In genomic region chr2:135164431-135164830, GRCh38 we compare ENCODE assay signal across 13 cellular contexts.
DNase-seq lines count a peak whose midpoint lies in the region; TF ChIP-seq lines count a peak whose summit lies in the region.
"Had no signal": no experiment of that assay in that cellular context is flagged by ENCODE, and none has a peak within 500 bp of the region (broad histone marks: within the 10 kb centered on the region; RNA-seq: fewer than 3 reads in every experiment).

No MANE protein-coding gene starts in this region.

- H3K9me3 ChIP-seq in A673 (ENCODE audit: low read depth, low read length, poor library complexity, severe bottlenecking), result no peaks in the 10 kb centered on the region
- H3K9me3 ChIP-seq in H9 (ENCODE audit: control insufficient read depth, low read depth, low read length), result no peaks in the 10 kb centered on the region
- H3K9me3 ChIP-seq in hepatocyte (ENCODE audit: low read depth), result no peaks in the 10 kb centered on the region

- no peak overlapping the region for H4K91ac ChIP-seq in H9 (ENCODE audit: insufficient read length, low read depth, low read length)

- intact Hi-C loops in A673 (cut with micrococcal nuclease; ENCODE audit: unreplicated experiment), result no loop called here

- BruUV-seq in A673 (replicated peaks; lab: Mats Ljungman, UMichigan), result no TSS peak

- DNase-seq in A673 (ENCODE audit: low spot score) (peak; percentile 19), H9 (no peak), SK-MEL-5 (ENCODE audit: low read depth, low spot score) (peak; percentile 67), fibroblast of peridontal ligament (ENCODE audit: extremely low read depth) (peak; percentile 42), NCI-H748 treated with DMSO at 0.1 percent for 48 hours (lab: John Stamatoyannopoulos, UW) (no peak), iPS-NIHi7 (ENCODE audit: extremely low spot score) (no peak), GM10248 (ENCODE audit: extremely low spot score) (no peak), hepatocyte (ENCODE audit: low spot score) (no peak)
- DNase-seq: activated T-cell treated with anti-CD3 and anti-CD28 coated beads, Interleukin-2, amount 50 U/mL, for 1 hour; naive B cell; stimulated activated CD4-positive, alpha-beta T cell treated with anti-CD3 and anti-CD28 coated beads, Interleukin-15, amount 100 ng/mL, for 24 hours had no signal

- TF ChIP-seq CTCF in A673 (conservative IDR thresholded peaks at IDR 0.05; ENCODE audit: low read depth, low read length), result no peak
- no peak for TF ChIP-seq CTCF in H9 (conservative IDR thresholded peaks at IDR 0.05)
- TF ChIP-seq CTCF in GM10248 (IDR thresholded peaks at IDR 0.05; ENCODE audit: control extremely low read depth, extremely low read depth, low read depth, missing control alignments), result no peak
- TF ChIP-seq CTCF in hepatocyte (IDR thresholded peaks at IDR 0.05; ENCODE audit: poor library complexity), result no peak

- H3K14ac ChIP-seq in H9 (ENCODE audit: insufficient read depth, low read length), result no peak overlapping the region

- no peak overlapping the region for H3K23ac ChIP-seq in H9 (ENCODE audit: insufficient read length, low read depth, low read length)

- no peaks in the 10 kb centered on the region for H3K27me3 Mint-ChIP-seq in H9 (ENCODE audit: low read depth)
- H3K27me3 Mint-ChIP-seq: naive B cell; stimulated activated naive CD8-positive, alpha-beta T cell treated with anti-CD3 and anti-CD28 coated beads, Interleukin-15, Interleukin-2, amounts not matched to agents 100 ng/mL and 50 ng/mL, for 24 hours had no signal

- no peak overlapping the region for H4K8ac ChIP-seq in H9 (replicated peaks; ENCODE audit: insufficient read length, low read depth, low read length)

- CTCF ChIA-PET in A673 (lab: Charles Lee) (interaction anchor here (0.6 kb wide), 1 partner anchor 389 kb away, joined by 3 read pairs; no protein-coding TSS in a partner anchor), GM10248 (lab: Yijun Ruan, JAX) (interaction anchor here (2.2 kb wide), 1 partner anchor 10 kb away, joined by 6 read pairs; no protein-coding TSS in a partner anchor)

- peak overlapping the region in 2 of 3 experiments; percentile 79 to 86; a peak in 2 of 7 replicates for H3K27ac Mint-ChIP-seq in H9
- H3K27ac Mint-ChIP-seq: stimulated activated naive CD8-positive, alpha-beta T cell treated with anti-CD3 and anti-CD28 coated beads, Interleukin-15, Interleukin-2, amounts not matched to agents 100 ng/mL and 50 ng/mL, for 24 hours had no signal

- no peaks in the 10 kb centered on the region for H3K23me2 ChIP-seq in H9 (ENCODE audit: insufficient read length, low read depth, low read length, poor library complexity, severe bottlenecking)

- H3K27ac ChIP-seq in A673 (ENCODE audit: low read depth, low read length, poor library complexity, severe bottlenecking), result no peak overlapping the region
- no peak overlapping the region for H3K27ac ChIP-seq in H9 (ENCODE audit: insufficient read length, low read depth, low read length)
- no peak overlapping the region for H3K27ac ChIP-seq in hepatocyte
- H3K27ac ChIP-seq: coronary artery had no signal

- no peak overlapping the region for H3T11ph ChIP-seq in H9 (ENCODE audit: low read length)

- H2BK12ac ChIP-seq in H9 (ENCODE audit: insufficient read length, low read depth, low read length), result no peak overlapping the region

- no peak overlapping the region for H3K4me2 ChIP-seq in H9 (ENCODE audit: insufficient read depth, insufficient read length, low read length)
- H3K4me2 ChIP-seq in hepatocyte, result no peak overlapping the region

- H3K79me1 ChIP-seq in H9 (ENCODE audit: insufficient read depth, low read depth, low read length, poor library complexity, severe bottlenecking), result no peaks in the 10 kb centered on the region

- no peaks in the 10 kb centered on the region for H3K9me3 Mint-ChIP-seq in H9
- H3K9me3 Mint-ChIP-seq: naive B cell; stimulated activated naive CD8-positive, alpha-beta T cell treated with anti-CD3 and anti-CD28 coated beads, Interleukin-15, Interleukin-2, amounts not matched to agents 100 ng/mL and 50 ng/mL, for 24 hours had no signal

- H3K9me2 ChIP-seq in hepatocyte (replicated peaks; ENCODE audit: insufficient read depth), result no peaks in the 10 kb centered on the region

- H3K79me2 ChIP-seq in H9 (ENCODE audit: insufficient read depth, low read length) (no peaks in the 10 kb centered on the region), hepatocyte (no peaks in the 10 kb centered on the region)

- H3K27me3 ChIP-seq in A673 (replicated peaks; ENCODE audit: insufficient read depth, low read depth, low read length, poor library complexity) (no peaks in the 10 kb centered on the region), H9 (ENCODE audit: insufficient read depth, low read length) (no peaks in the 10 kb centered on the region), hepatocyte (no peaks in the 10 kb centered on the region)

- H2BK15ac ChIP-seq in H9 (ENCODE audit: low read depth, low read length), result no peak overlapping the region

- no peak overlapping the region for H3K56ac ChIP-seq in H9 (ENCODE audit: insufficient read length, low read depth, low read length)

- WGBS in H9 (ENCODE audit: extremely low coverage, insufficient read length, low lambda C conversion rate), result no CpG with 5 or more reads among the region's 3 CpGs
- 73% methylated on average over 3 of the region's 3 CpGs for WGBS in hepatocyte (ENCODE audit: low lambda C conversion rate, missing lambda C conversion rate)

- H2AK5ac ChIP-seq in H9 (ENCODE audit: insufficient read length, low read length), result no peak overlapping the region

- peaks cover 27 to 59% (median 44%) of the 10 kb centered on the region in 3 experiments for H3K36me3 Mint-ChIP-seq in H9 (ENCODE audit: insufficient read depth in 1 of 3, low read depth in 3 of 3)

- no peak overlapping the region for H3K4me3 ChIP-seq in A673 (ENCODE audit: low read depth, low read length, poor library complexity, severe bottlenecking)
- H3K4me3 ChIP-seq in hepatocyte, result no peak overlapping the region
- H3K4me3 ChIP-seq: coronary artery had no signal

- H3K9ac ChIP-seq in H9 (ENCODE audit: extremely low read depth, insufficient read length, low read length), result no peak overlapping the region

- in situ Hi-C loops in SK-MEL-5 (cut with HindIII; ENCODE audit: low pct_unique_long_range_greater_than_20kb, low sequenced_read_pairs), result no loop called here

- H2BK120ac ChIP-seq in H9 (ENCODE audit: low read depth, low read length, poor library complexity, severe bottlenecking), result no peak overlapping the region

- H3K18ac ChIP-seq in H9 (ENCODE audit: insufficient read length, low read depth, low read length), result no peak overlapping the region

- no peak overlapping the region for H4K5ac ChIP-seq in H9 (ENCODE audit: insufficient read length, low read depth, low read length)

- peaks cover 3 to 8% of the 10 kb centered on the region in 2 experiments; a peak in 1 of 4 replicates for H3K4me1 Mint-ChIP-seq in H9
- H3K4me1 Mint-ChIP-seq: naive B cell had no signal

- H2AFZ ChIP-seq in H9 (ENCODE audit: low read length) (no peak overlapping the region), hepatocyte (no peak overlapping the region)

- no peaks in the 10 kb centered on the region for H3K4me1 ChIP-seq in A673 (ENCODE audit: insufficient read depth, low read length, poor library complexity, severe bottlenecking)
- no peaks in the 10 kb centered on the region; the same call in 1 of the 2 replicates for H3K4me1 ChIP-seq in H9 (ENCODE audit: insufficient read depth, low read length)
- H3K4me1 ChIP-seq in hepatocyte (ENCODE audit: insufficient read depth), result no peaks in the 10 kb centered on the region

- no peak overlapping the region for H2BK5ac ChIP-seq in H9 (ENCODE audit: insufficient read length, low read length)

- H3K4ac ChIP-seq in H9 (ENCODE audit: low read depth, low read length), result no peak overlapping the region

- no peak overlapping the region; a peak in 1 of 5 replicates for H3K4me3 Mint-ChIP-seq in H9
- H3K4me3 Mint-ChIP-seq: naive B cell; stimulated activated naive CD8-positive, alpha-beta T cell treated with anti-CD3 and anti-CD28 coated beads, Interleukin-15, Interleukin-2, amounts not matched to agents 100 ng/mL and 50 ng/mL, for 24 hours had no signal

- POLR2A ChIA-PET in A673 (lab: Charles Lee; ENCODE audit: low non-redundant PET), result interaction anchor here (0.7 kb wide), 1 partner anchor 110 kb away, joined by 3 read pairs; no protein-coding TSS in a partner anchor
- POLR2A ChIA-PET in GM10248 (lab: Yijun Ruan, JAX), result no interaction called here

- H3K36me3 ChIP-seq in A673 (ENCODE audit: insufficient read depth, low read length, poor library complexity, severe bottlenecking), result peaks cover 26% of the 10 kb centered on the region
- no peaks in the 10 kb centered on the region for H3K36me3 ChIP-seq in hepatocyte (replicated peaks; ENCODE audit: insufficient read depth, low read depth)

- no peak overlapping the region for H2BK20ac ChIP-seq in H9 (ENCODE audit: low read depth, low read length, poor library complexity, severe bottlenecking)

- H4K20me1 ChIP-seq in H9 (ENCODE audit: control insufficient read depth, insufficient read depth, insufficient read length) (no peaks in the 10 kb centered on the region), hepatocyte (ENCODE audit: insufficient read depth, poor library complexity, severe bottlenecking) (no peaks in the 10 kb centered on the region)

Comparison
In these comparisons a context has a peak if more than half of its experiments do, and no peak if none do; other contexts are left out.
1. DNase-seq: peak in A673 (single experiment), SK-MEL-5 (single experiment) and fibroblast of peridontal ligament (single experiment); none in H9 (single experiment), NCI-H748 treated with DMSO at 0.1 percent for 48 hours (single experiment), iPS-NIHi7 (single experiment), GM10248 (single experiment) and hepatocyte (single experiment).